Comparison of ENCODE assay signal across 20 cellular contexts in the genomic region with DNA sequence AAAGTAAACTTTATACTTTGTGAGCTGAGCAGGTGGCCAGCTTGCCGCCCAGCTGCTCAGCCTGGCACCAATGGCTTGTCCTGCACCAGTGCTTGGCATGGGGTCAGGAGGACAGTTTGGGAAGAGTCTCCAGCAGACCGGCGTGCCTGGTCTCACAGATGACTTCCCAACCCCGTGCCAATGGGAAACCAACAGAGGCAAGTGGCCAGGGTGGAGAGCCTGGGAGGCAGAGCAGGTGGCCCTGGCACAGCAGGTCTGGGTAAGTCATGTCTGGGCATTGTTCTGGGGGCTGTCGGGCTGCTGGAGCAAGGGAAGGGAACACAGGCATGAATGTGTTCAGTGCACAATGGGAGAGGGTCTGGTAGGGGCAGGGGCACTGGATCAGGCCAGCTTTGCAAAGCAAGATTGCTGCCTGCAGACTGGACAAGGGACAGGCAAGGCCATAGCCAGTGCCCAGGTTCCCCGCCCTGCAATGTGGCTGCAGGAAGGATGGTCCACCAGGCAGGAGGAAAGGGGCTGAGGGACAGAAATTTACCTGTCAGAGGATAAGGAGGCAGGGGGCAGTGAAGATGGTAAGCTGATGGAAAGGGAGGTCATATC.
A peak's percentile ranks its signal among the peaks of the same experiment; 100 is the strongest.
DNase-seq lines count a peak whose midpoint lies in the region; ATAC-seq and TF ChIP-seq lines count a peak whose summit lies in the region.
"Had no signal": no experiment of that assay in that cellular context is flagged by ENCODE, and none has a peak within 500 bp of the region (broad histone marks: within the 10 kb centered on the region; RNA-seq: fewer than 3 reads in every experiment).

No MANE protein-coding gene starts in this region.

- no peak overlapping the region for H3K4me3 Mint-ChIP-seq in osteocyte (ENCODE audit: unreplicated experiment)
- H3K4me3 Mint-ChIP-seq: CD14-positive monocyte had no signal

- no peaks in the 10 kb centered on the region for H3K9me3 Mint-ChIP-seq in osteocyte (ENCODE audit: unreplicated experiment)

- in situ Hi-C loops in G401 (cut with HindIII; ENCODE audit: low sequenced_read_pairs): no loop called here

- H3K4me1 Mint-ChIP-seq in osteocyte (ENCODE audit: unreplicated experiment): peaks cover 5% of the 10 kb centered on the region
- H3K4me1 Mint-ChIP-seq: CD14-positive monocyte had no signal

- no peak for ATAC-seq in GM21526 (IDR thresholded peaks at IDR 0.05; ENCODE audit: low FRiP score, unreplicated experiment)
- no peak for ATAC-seq in HG02884 (IDR thresholded peaks at IDR 0.05; ENCODE audit: unreplicated experiment)
- ATAC-seq: GM12878, HCT116 had no signal

- no peak overlapping the region for H3K27ac Mint-ChIP-seq in osteocyte (ENCODE audit: unreplicated experiment)
- H3K27ac Mint-ChIP-seq: CD14-positive monocyte had no signal

- TF ChIP-seq CTCF in osteocyte (IDR thresholded peaks at IDR 0.05): no peak

- H3K27me3 Mint-ChIP-seq in osteocyte (ENCODE audit: unreplicated experiment): peaks cover 41% of the 10 kb centered on the region

- H3K36me3 Mint-ChIP-seq in osteocyte (ENCODE audit: unreplicated experiment): no peaks in the 10 kb centered on the region
- H3K36me3 Mint-ChIP-seq: CD14-positive monocyte had no signal

- DNase-seq in G401 (ENCODE audit: low spot score) (peak; percentile 91), NCI-H2029 treated with DMSO at 0.1 percent for 48 hours (lab: John Stamatoyannopoulos, UW) (peak; percentile 29), cerebellar nuclear complex (lab: John Stamatoyannopoulos, UW) (peak; percentile 49 to 86), osteocyte (ENCODE audit: extremely low spot score, unreplicated experiment) (peak; percentile 65), mesenteric fat pad (ENCODE audit: low spot score) (no peak)
- DNase-seq: AML-193, Caco-2, DND-41, GDM1, GM23248, MV-4-11, NCI-H1436 treated with DMSO at 0.1 percent for 48 hours, NCI-H2107, PC-9, SJCRH30 had no signal
